8 cellular contexts compared by ENCODE assay signal in the genomic region with DNA sequence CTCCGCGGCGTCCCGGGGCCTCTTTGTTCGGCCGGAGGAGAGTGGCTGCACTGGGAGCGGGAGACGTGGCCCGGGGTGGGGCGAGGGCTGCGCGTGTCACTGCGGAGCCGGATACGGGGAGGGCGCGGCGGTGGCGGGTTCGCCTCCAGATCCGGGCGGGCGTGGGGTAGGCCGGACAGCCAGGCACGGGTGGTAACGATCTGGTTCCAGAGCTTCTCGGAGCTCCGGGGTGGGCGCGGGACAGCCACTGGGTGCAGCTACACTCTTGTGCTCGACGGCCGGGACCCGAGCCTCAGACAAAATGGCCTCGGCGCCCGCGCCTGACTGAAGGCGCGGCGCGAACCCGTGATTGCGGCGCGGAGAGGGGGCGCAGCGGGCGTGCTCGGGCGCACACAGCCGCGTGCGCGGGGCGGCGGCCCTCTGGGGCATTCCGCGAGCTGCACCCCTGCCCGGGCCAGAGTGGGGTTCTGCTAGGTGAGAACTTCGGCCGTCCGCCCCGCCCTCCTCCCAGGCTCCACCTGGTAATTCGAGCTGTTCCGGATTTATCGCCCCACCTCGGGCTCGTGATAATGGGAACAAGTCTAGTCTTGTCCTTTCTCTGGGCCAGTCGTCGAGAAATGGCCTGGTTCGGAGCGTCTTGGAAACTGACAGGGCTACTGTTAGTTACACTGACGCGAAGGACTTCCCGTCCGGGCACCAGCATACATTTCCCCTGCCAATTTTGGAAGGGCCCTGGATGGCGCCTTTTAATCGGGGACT. TPM values are rescaled to one million over a fixed set of nuclear protein-coding genes. Genes with fewer than 3 reads are reported as not detected.
DNase-seq lines count a peak whose midpoint lies in the region; ATAC-seq, FAIRE-seq and TF ChIP-seq lines count a peak whose summit lies in the region.

No MANE protein-coding gene starts in this region.

- TF ChIP-seq POLR2A in HepG2 (IDR thresholded peaks at IDR 0.05; ENCODE audit: insufficient read depth in 1 of 2, low read depth in 2 of 2, low read length in 2 of 2): peak; percentile 84 to 92

- no peak for FAIRE-seq in HepG2 (lab: Jason Lieb, UNC)

- H3K36me3 ChIP-seq in HepG2 (replicated peaks in 1 of 2; ENCODE audit: control insufficient read depth in 1 of 2, insufficient read depth in 2 of 2, low read length in 2 of 2): peaks cover 6 to 20% of the 10 kb centered on the region in 2 experiments

- WGBS in HepG2 (ENCODE audit: low lambda C conversion rate): under 1% methylated on average over 27 of the region's 79 CpGs

- H3K4me1 Mint-ChIP-seq in activated CD4-positive, alpha-beta T cell treated with anti-CD3 and anti-CD28 coated beads, Interleukin-2, amount 10 ng/mL, durations not matched to agents 24 days and 14 days: peaks cover 27% of the 10 kb centered on the region

- 0 out of 2 replicates have a peak, but pooled peaks have one; percentile 33 for TF ChIP-seq RAD21 in HepG2 (CRISPR knock-in tag; IDR thresholded peaks at IDR 0.05)

- peak overlapping the region; percentile 78 to 95 (median 89) for H3K4me3 ChIP-seq in HepG2 (replicated peaks in 1 of 3; ENCODE audit: insufficient read depth in 1 of 3, low read depth in 2 of 3, low read length in 3 of 3)

- H3K4me2 ChIP-seq in HepG2 (ENCODE audit: low read depth, low read length): peak overlapping the region; percentile 73

- in situ Hi-C loops in HepG2 (cut with HindIII; ENCODE audit: extremely low pct_ligation_motif_present, low pct_unique_long_range_greater_than_20kb): loop anchor here (5.0 kb wide), 3 partner anchors 56 to 221 kb away; no protein-coding TSS in a partner anchor

- H2AFZ ChIP-seq in HepG2 (ENCODE audit: low read length): no peak overlapping the region

- peak overlapping the region; percentile 99 for H3K9ac ChIP-seq in HepG2 (ENCODE audit: insufficient read depth, low read depth, low read length)

- TF ChIP-seq CTCF in HepG2 (CRISPR knock-in tag; IDR thresholded peaks at IDR 0.05): peak; percentile 45

- peak overlapping the region; percentile 90 for H3K27ac Mint-ChIP-seq in activated CD4-positive, alpha-beta T cell treated with anti-CD3 and anti-CD28 coated beads, Interleukin-2, amount 10 ng/mL, durations not matched to agents 24 days and 14 days

- H3K4me1 ChIP-seq in HepG2 (ENCODE audit: insufficient read depth, low read length): peaks cover 54% of the 10 kb centered on the region

- peak in 1 of 2 experiments; percentile 27; a peak in 1 of 4 replicates for TF ChIP-seq EP300 in HepG2 (IDR thresholded peaks at IDR 0.05; ENCODE audit: low read depth in 2 of 2, low read length in 2 of 2)
- peak; percentile 62; the same call in 1 of the 2 replicates for TF ChIP-seq EP300 in HepG2 (CRISPR knock-in tag; IDR thresholded peaks at IDR 0.05; ENCODE audit: borderline replicate concordance)

- ATAC-seq in GM18868 (IDR thresholded peaks at IDR 0.05; ENCODE audit: unreplicated experiment) (peak; percentile 47), HG03108 (IDR thresholded peaks at IDR 0.05; ENCODE audit: unreplicated experiment) (peak; percentile 42), HepG2 (peak; percentile 59)

- no TSS peak for BruUV-seq in HepG2 (replicated peaks; lab: Mats Ljungman, UMichigan)

- CTCF ChIA-PET in HepG2 (lab: Yijun Ruan, JAX; ENCODE audit: low intra/inter-chr PET ratio, low total read pairs): interaction anchor here (0.7 to 2.9 kb wide), 4 partner anchors 25 to 265 kb away, joined by 3 to 32 read pairs (median 6); no protein-coding TSS in a partner anchor

- H3K27ac ChIP-seq in HepG2 (ENCODE audit: extremely low read length, insufficient read depth, low read length): peak overlapping the region; percentile 96

- no peaks in the 10 kb centered on the region for H3K9me3 ChIP-seq in HepG2 (ENCODE audit: low read length)

- peaks cover 27% of the 10 kb centered on the region for H3K36me3 Mint-ChIP-seq in activated CD4-positive, alpha-beta T cell treated with anti-CD3 and anti-CD28 coated beads, Interleukin-2, amount 10 ng/mL, durations not matched to agents 24 days and 14 days (ENCODE audit: low read depth)

- no peaks in the 10 kb centered on the region for H3K27me3 Mint-ChIP-seq in activated CD4-positive, alpha-beta T cell treated with anti-CD3 and anti-CD28 coated beads, Interleukin-2, amount 10 ng/mL, durations not matched to agents 24 days and 14 days

- peaks cover 5% of the 10 kb centered on the region for H3K9me3 Mint-ChIP-seq in activated CD4-positive, alpha-beta T cell treated with anti-CD3 and anti-CD28 coated beads, Interleukin-2, amount 10 ng/mL, durations not matched to agents 24 days and 14 days

- peaks cover 47% of the 10 kb centered on the region for H4K20me1 ChIP-seq in HepG2 (ENCODE audit: insufficient read depth, low read length)

- POLR2A ChIA-PET in HepG2 (lab: Yijun Ruan, JAX): interaction anchor here (0.8 to 2.9 kb wide), 30 partner anchors 8 to 233 kb away, joined by 3 to 66 read pairs (median 6); partner anchors contain the start of gene PHF3

- peaks cover 94% of the 10 kb centered on the region for H3K79me2 ChIP-seq in HepG2 (ENCODE audit: insufficient read depth, low read length)

- H3K4me3 Mint-ChIP-seq in activated CD4-positive, alpha-beta T cell treated with anti-CD3 and anti-CD28 coated beads, Interleukin-2, amount 10 ng/mL, durations not matched to agents 24 days and 14 days: peak overlapping the region; percentile 98

- peak; percentile 61 for DNase-seq in AG08396 (ENCODE audit: low spot score)
- DNase-seq in NCI-H2227 (lab: John Stamatoyannopoulos, UW; ENCODE audit: unreplicated experiment): peak; percentile 79
- peak; percentile 92 for DNase-seq in activated CD4-positive, alpha-beta T cell treated with anti-CD3 and anti-CD28 coated beads, Interleukin-2, amount 10 ng/mL, durations not matched to agents 24 days and 14 days
- peak; percentile 58 for DNase-seq in dedifferentiated amniotic fluid mesenchymal stem cell (ENCODE audit: extremely low spot score)
- peak; percentile 86 for DNase-seq in HepG2 (ENCODE audit: low spot score)
- peak; percentile 63 for DNase-seq in stimulated activated CD4-positive, alpha-beta T cell treated with anti-CD3 and anti-CD28 coated beads, Interleukin-4, amount 100 ng/mL, for 24 hours

- intact Hi-C loops in activated CD4-positive, alpha-beta T cell treated with anti-CD3 and anti-CD28 coated beads, Interleukin-2, amount 10 ng/mL, durations not matched to agents 24 days and 14 days (cut with micrococcal nuclease): no loop called here
- intact Hi-C loops in HepG2 (cut with micrococcal nuclease; ENCODE audit: unreplicated experiment): no loop called here

- H3K27me3 ChIP-seq in HepG2 (ENCODE audit: control insufficient read depth in 1 of 2, insufficient read depth in 2 of 2, low read length in 2 of 2): no peaks in the 10 kb centered on the region; a peak in 1 of 5 replicates

TF ChIP-seq in HepG2, 621 proteins besides CTCF, POLR2A, EP300 and RAD21 (continues in another document):
- TF ChIP-seq NFYB (CRISPR knock-in tag; IDR thresholded peaks at IDR 0.05): no peak
- no peak for TF ChIP-seq SP140L (CRISPR knock-in tag; IDR thresholded peaks at IDR 0.05; ENCODE audit: borderline replicate concordance)
- 0 out of 2 replicates have a peak, but pooled peaks have one; percentile 25 for TF ChIP-seq MAFG (CRISPR knock-in tag; IDR thresholded peaks at IDR 0.05)
- peak; percentile 78 for TF ChIP-seq RBM39 (IDR thresholded peaks at IDR 0.05; ENCODE audit: low read depth, low read length, poor library complexity, severe bottlenecking)
- peak; percentile 22; the same call in 1 of the 2 replicates for TF ChIP-seq ZFP90 (CRISPR knock-in tag; IDR thresholded peaks at IDR 0.05; ENCODE audit: borderline replicate concordance)
- TF ChIP-seq, protein P1, sequence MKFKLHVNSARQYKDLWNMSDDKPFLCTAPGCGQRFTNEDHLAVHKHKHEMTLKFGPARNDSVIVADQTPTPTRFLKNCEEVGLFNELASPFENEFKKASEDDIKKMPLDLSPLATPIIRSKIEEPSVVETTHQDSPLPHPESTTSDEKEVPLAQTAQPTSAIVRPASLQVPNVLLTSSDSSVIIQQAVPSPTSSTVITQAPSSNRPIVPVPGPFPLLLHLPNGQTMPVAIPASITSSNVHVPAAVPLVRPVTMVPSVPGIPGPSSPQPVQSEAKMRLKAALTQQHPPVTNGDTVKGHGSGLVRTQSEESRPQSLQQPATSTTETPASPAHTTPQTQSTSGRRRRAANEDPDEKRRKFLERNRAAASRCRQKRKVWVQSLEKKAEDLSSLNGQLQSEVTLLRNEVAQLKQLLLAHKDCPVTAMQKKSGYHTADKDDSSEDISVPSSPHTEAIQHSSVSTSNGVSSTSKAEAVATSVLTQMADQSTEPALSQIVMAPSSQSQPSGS (CRISPR knock-in tag; IDR thresholded peaks at IDR 0.05): peak; percentile 81
- no peak for TF ChIP-seq ZNF713 (CRISPR knock-in tag; IDR thresholded peaks at IDR 0.05)
- TF ChIP-seq ZFYVE20 (CRISPR knock-in tag; IDR thresholded peaks at IDR 0.05; ENCODE audit: borderline replicate concordance, low read depth): no peak

RNA-seq across cellular contexts. Expression of gene PTP4A1, which starts 1.0 kb away (rescaled TPM):
- total RNA-seq in activated CD4-positive, alpha-beta T cell treated with anti-CD3 and anti-CD28 coated beads, Interleukin-2, amount 10 ng/mL, durations not matched to agents 24 days and 14 days: 71.3 and 71.9 TPM in 2 replicates
- total RNA-seq in HepG2 (2016; rRNA removed; fragmentation: Illumina TruSeq; extraction: Trizol): 376 and 681 TPM in 2 replicates
- total RNA-seq in HepG2 (2016; cell fraction: cytosol; rRNA removed; fragmentation: Illumina TruSeq; extraction: Trizol; ENCODE audit: low read depth): 72.5 and 82.8 TPM in 2 replicates
- total RNA-seq in HepG2 (2016; cell fraction: insoluble cytoplasmic fraction; rRNA removed; fragmentation: Illumina TruSeq; extraction: Trizol): 381 and 654 TPM in 2 replicates
- 431 TPM in 2 replicates for total RNA-seq in HepG2 (2016; cell fraction: membrane; rRNA removed; fragmentation: Illumina TruSeq; extraction: Trizol)
- total RNA-seq in HepG2 (2016; cell fraction: nucleus; rRNA removed; fragmentation: Illumina TruSeq; extraction: Trizol): 336 and 365 TPM in 2 replicates
- polyA plus RNA-seq in HepG2 (2011; rRNA removed): 127 and 141 TPM in 2 replicates
- polyA plus RNA-seq in HepG2 (2011; cell fraction: cytosol; rRNA removed): 61.2 and 126 TPM in 2 replicates
- polyA plus RNA-seq in HepG2 (2011; cell fraction: nucleus; rRNA removed): 48.0 and 68.5 TPM in 2 replicates
- 273 TPM in 2 replicates for polyA plus RNA-seq in HepG2 (2012)
- polyA plus RNA-seq in HepG2 (2016; cell fraction: cytosol; fragmentation: Illumina TruSeq; extraction: Trizol; ENCODE audit: low read depth): 53.9 and 75.2 TPM in 2 replicates
- 710 and 726 TPM in 2 replicates for polyA plus RNA-seq in HepG2 (2016; cell fraction: insoluble cytoplasmic fraction; fragmentation: Illumina TruSeq; extraction: Trizol; ENCODE audit: low read depth)
- 254 and 286 TPM in 2 replicates for polyA plus RNA-seq in HepG2 (2016; cell fraction: membrane; fragmentation: Illumina TruSeq; extraction: Trizol; ENCODE audit: low read depth)
- polyA plus RNA-seq in HepG2 (2016; cell fraction: nucleus; fragmentation: Illumina TruSeq; extraction: Trizol; ENCODE audit: insufficient read depth, low read depth): 411 and 435 TPM in 2 replicates
- 36.0 and 84.0 TPM in 2 replicates for polyA minus RNA-seq in HepG2 (2011; rRNA and poly(A)+ RNA removed; ENCODE audit: low replicate concordance)
- 187 and 229 TPM in 2 replicates for polyA minus RNA-seq in HepG2 (2011; cell fraction: cytosol; rRNA and poly(A)+ RNA removed)
- 195 and 232 TPM in 2 replicates for polyA minus RNA-seq in HepG2 (2011; cell fraction: nucleus; rRNA and poly(A)+ RNA removed)

Comparison
In these comparisons a context has a peak if more than half of its experiments do, and no peak if none do; other contexts are left out.
1. Peak in every context shown above with its lines: DNase-seq, ATAC-seq, H3K4me3 ChIP-seq and H3K27ac ChIP-seq.